ENCODE assay signal across 8 cellular contexts in the genomic region with DNA sequence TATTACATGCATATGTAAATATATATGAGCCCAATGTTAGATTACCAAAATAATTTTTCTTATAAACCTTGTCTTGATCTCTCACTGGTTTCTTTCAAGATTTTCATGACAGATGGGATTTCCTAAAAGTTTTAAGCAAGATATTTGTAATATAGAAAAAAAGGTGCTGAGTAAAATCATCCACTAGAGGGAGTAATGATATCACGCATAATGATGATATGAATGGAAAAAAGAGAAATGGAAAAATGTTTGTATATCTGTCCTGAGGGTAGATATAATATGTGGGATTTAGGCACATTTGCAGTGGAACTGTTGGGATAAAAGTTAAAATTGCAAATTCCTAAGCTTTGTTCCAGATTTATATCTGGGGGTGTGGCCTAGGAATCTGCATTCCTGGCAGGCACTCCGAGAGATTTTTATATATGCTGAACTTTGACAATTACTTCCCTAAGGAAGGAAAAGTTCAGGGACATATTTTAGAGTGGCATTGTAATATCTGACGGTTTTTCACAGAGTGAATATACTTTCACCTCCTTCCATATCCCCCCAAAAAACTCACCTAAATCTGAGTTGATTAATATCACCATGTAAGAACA.
DNase-seq lines count a peak whose midpoint lies in the region; ATAC-seq, FAIRE-seq and TF ChIP-seq lines count a peak whose summit lies in the region.

No MANE protein-coding gene starts in this region.

- ATAC-seq in K562 (peak; percentile 50; the same call in 1 of the 3 replicates), HG02870 (IDR thresholded peaks at IDR 0.05; ENCODE audit: unreplicated experiment) (no peak), GM18907 (IDR thresholded peaks at IDR 0.05; ENCODE audit: unreplicated experiment) (no peak)

- peak; percentile 66 for DNase-seq in NAMALWA (ENCODE audit: low spot score)
- DNase-seq in K562 (ENCODE audit: extremely low read depth in 1 of 4, low spot score in 3 of 4), result peak in 1 of 4 experiments; percentile 19
- peak; percentile 33 for DNase-seq in mesenchymal stem cell
- DNase-seq in lower leg skin (ENCODE audit: low spot score in 2 of 2), result no peak
- DNase-seq in activated CD4-positive, alpha-beta T cell treated with anti-CD3 and anti-CD28 coated beads, Interleukin-2, amount 10 ng/mL, durations not matched to agents 7 days and 5 days, result no peak

- CTCF ChIA-PET in K562 (lab: Yijun Ruan, JAX; ENCODE audit: low intra/inter-chr PET ratio), result no interaction called here
- CTCF ChIA-PET in activated CD4-positive, alpha-beta T cell treated with anti-CD3 and anti-CD28 coated beads, Interleukin-2, amount 10 ng/mL, durations not matched to agents 7 days and 5 days (lab: Charles Lee), result interaction anchor here (1.3 to 1.6 kb wide), 2 partner anchors 12 kb away, joined by 3 to 8 read pairs; no protein-coding TSS in a partner anchor

- H4K91ac ChIP-seq in mesenchymal stem cell (ENCODE audit: low read length), result no peak overlapping the region

- no peak overlapping the region for H3K27ac Mint-ChIP-seq in activated CD4-positive, alpha-beta T cell treated with anti-CD3 and anti-CD28 coated beads, Interleukin-2, amount 10 ng/mL, durations not matched to agents 7 days and 5 days

- TF ChIP-seq CTCF in K562 (IDR thresholded peaks at IDR 0.05 in 2 of 3, conservative IDR thresholded peaks at IDR 0.05 in 1 of 3; ENCODE audit: insufficient read depth in 2 of 3, low read depth in 1 of 3, low read length in 3 of 3) (peak; percentile 38 to 70 (median 38); a peak in 4 of 6 replicates), lower leg skin (IDR thresholded peaks at IDR 0.05) (no peak)

- POLR2A ChIA-PET in K562 (lab: Yijun Ruan, JAX), result no interaction called here
- POLR2A ChIA-PET in activated CD4-positive, alpha-beta T cell treated with anti-CD3 and anti-CD28 coated beads, Interleukin-2, amount 10 ng/mL, durations not matched to agents 7 days and 5 days (lab: Charles Lee), result no interaction called here

- no peak overlapping the region for H2BK120ac ChIP-seq in mesenchymal stem cell (ENCODE audit: low read depth, low read length)

- no peak overlapping the region for H3K18ac ChIP-seq in mesenchymal stem cell (ENCODE audit: low read depth in 1 of 2, low read length in 2 of 2)

- H2BK15ac ChIP-seq in mesenchymal stem cell (ENCODE audit: low read depth, poor library complexity, severe bottlenecking), result no peak overlapping the region

- 5% methylated on average over 3 of the region's 3 CpGs for WGBS in K562 (ENCODE audit: insufficient coverage, low coverage, missing lambda C conversion rate)
- WGBS in mesenchymal stem cell, result 5% methylated on average over 1 of the region's 3 CpGs
- 17 to 18% methylated on average over 3 of the region's 3 CpGs for WGBS in lower leg skin, 2 donors

- H3K4me3 Mint-ChIP-seq in activated CD4-positive, alpha-beta T cell treated with anti-CD3 and anti-CD28 coated beads, Interleukin-2, amount 10 ng/mL, durations not matched to agents 7 days and 5 days, result no peak overlapping the region

- H3K27me3 Mint-ChIP-seq in activated CD4-positive, alpha-beta T cell treated with anti-CD3 and anti-CD28 coated beads, Interleukin-2, amount 10 ng/mL, durations not matched to agents 7 days and 5 days, result no peaks in the 10 kb centered on the region

- no peaks in the 10 kb centered on the region for H3K9me3 Mint-ChIP-seq in activated CD4-positive, alpha-beta T cell treated with anti-CD3 and anti-CD28 coated beads, Interleukin-2, amount 10 ng/mL, durations not matched to agents 7 days and 5 days

- TF ChIP-seq POLR2A in K562 (conservative IDR thresholded peaks at IDR 0.05) (no peak), lower leg skin (IDR thresholded peaks at IDR 0.05) (no peak)

- peak; percentile 49 to 59 for TF ChIP-seq RAD21 in K562 (CRISPR knock-in tag; conservative IDR thresholded peaks at IDR 0.05 in 1 of 2, IDR thresholded peaks at IDR 0.05 in 1 of 2)

- H3K36me3 Mint-ChIP-seq in activated CD4-positive, alpha-beta T cell treated with anti-CD3 and anti-CD28 coated beads, Interleukin-2, amount 10 ng/mL, durations not matched to agents 7 days and 5 days (ENCODE audit: low read depth), result no peaks in the 10 kb centered on the region

- H3K4me3 ChIP-seq in K562, result no peak overlapping the region
- no peak overlapping the region for H3K4me3 ChIP-seq in mesenchymal stem cell (ENCODE audit: insufficient read depth in 1 of 2, low read depth in 1 of 2, low read length in 2 of 2)
- H3K4me3 ChIP-seq in lower leg skin (ENCODE audit: low read depth, poor library complexity, severe bottlenecking), result no peak overlapping the region

- no peaks in the 10 kb centered on the region for H3K79me2 ChIP-seq in K562 (ENCODE audit: control insufficient read depth, insufficient read depth, low read length)

- BruUV-seq in K562 (replicated peaks; lab: Mats Ljungman, UMichigan), result no TSS peak

- no peak overlapping the region for H3K4ac ChIP-seq in mesenchymal stem cell (ENCODE audit: low read depth in 1 of 2, low read length in 2 of 2)

- H3K27me3 ChIP-seq in K562 (ENCODE audit: control insufficient read depth in 2 of 2, insufficient read depth in 2 of 2, low read length in 2 of 2), result no peaks in the 10 kb centered on the region
- H3K27me3 ChIP-seq in mesenchymal stem cell (ENCODE audit: control insufficient read depth in 1 of 2, insufficient read depth in 1 of 2, low read length in 2 of 2), result no peaks in the 10 kb centered on the region

- no peak overlapping the region for H3K23ac ChIP-seq in mesenchymal stem cell (ENCODE audit: low read length in 2 of 2)

- H2AK5ac ChIP-seq in mesenchymal stem cell (ENCODE audit: low read length, severe bottlenecking), result no peak overlapping the region

- H3K4me2 ChIP-seq in K562 (ENCODE audit: insufficient read depth, low read length) (no peak overlapping the region), mesenchymal stem cell (ENCODE audit: low read length, poor library complexity, severe bottlenecking) (no peak overlapping the region)

- H4K20me1 ChIP-seq in K562 (replicated peaks; ENCODE audit: control insufficient read depth, insufficient read depth, low read length), result no peaks in the 10 kb centered on the region

- no peak overlapping the region for H4K8ac ChIP-seq in mesenchymal stem cell (ENCODE audit: low read length)

- no peak overlapping the region for H2BK5ac ChIP-seq in mesenchymal stem cell (ENCODE audit: low read depth, low read length, poor library complexity, severe bottlenecking)

- FAIRE-seq in G401.6 (lab: Jason Lieb, UNC) (peak; percentile 90), K562 (lab: Jason Lieb, UNC) (no peak)

- H3K9me1 ChIP-seq in K562 (ENCODE audit: control insufficient read depth, insufficient read depth, low read length), result no peaks in the 10 kb centered on the region

- in situ Hi-C loops in K562 (cut with MboI), result loop anchor here (25.0 kb wide), 1 partner anchor 1182 kb away; no protein-coding TSS in a partner anchor

- no peak overlapping the region for H3K14ac ChIP-seq in mesenchymal stem cell (ENCODE audit: low read length in 2 of 2)

- H2BK12ac ChIP-seq in mesenchymal stem cell (ENCODE audit: low read length in 2 of 2), result no peak overlapping the region

- H3K4me1 ChIP-seq in K562 (replicated peaks in 1 of 2; ENCODE audit: control insufficient read depth in 2 of 2, insufficient read depth in 2 of 2, low read length in 2 of 2) (no peaks in the 10 kb centered on the region), mesenchymal stem cell (ENCODE audit: control insufficient read depth, insufficient read depth, low read depth, low read length) (no peaks in the 10 kb centered on the region)

- H3K79me1 ChIP-seq in mesenchymal stem cell (replicated peaks; ENCODE audit: low read length, poor library complexity, severe bottlenecking), result no peaks in the 10 kb centered on the region

- no peak for TF ChIP-seq EP300 in K562 (IDR thresholded peaks at IDR 0.05; ENCODE audit: low read length)

- H3K36me3 ChIP-seq in K562 (ENCODE audit: control insufficient read depth, insufficient read depth, low read length), result no peaks in the 10 kb centered on the region
- no peaks in the 10 kb centered on the region for H3K36me3 ChIP-seq in mesenchymal stem cell (ENCODE audit: control insufficient read depth in 1 of 2, insufficient read depth in 2 of 2, low read depth in 1 of 2, low read length in 2 of 2)

- no peaks in the 10 kb centered on the region for H3K9me3 ChIP-seq in K562 (replicated peaks; ENCODE audit: control insufficient read depth, insufficient read depth, low read depth, low read length)
- no peaks in the 10 kb centered on the region for H3K9me3 ChIP-seq in mesenchymal stem cell (ENCODE audit: control insufficient read depth, low read length)

- no peak overlapping the region for H2AFZ ChIP-seq in K562 (ENCODE audit: low read depth, low read length)
- H2AFZ ChIP-seq in mesenchymal stem cell (ENCODE audit: low read depth, low read length), result no peak overlapping the region

- H3K9ac ChIP-seq in K562 (ENCODE audit: insufficient read depth in 1 of 2, low read depth in 2 of 2, low read length in 2 of 2) (no peak overlapping the region), mesenchymal stem cell (ENCODE audit: low read length) (no peak overlapping the region)

- H3K27ac ChIP-seq in K562 (ENCODE audit: extremely low read depth, low read depth, low read length) (no peak overlapping the region), mesenchymal stem cell (ENCODE audit: low read length, poor library complexity, severe bottlenecking) (no peak overlapping the region)

- intact Hi-C loops in K562 (cut with micrococcal nuclease), result loop anchor here (1.0 to 10.0 kb wide), 5 partner anchors 126 to 1442 kb away; no protein-coding TSS in a partner anchor
- intact Hi-C loops in lower leg skin (cut with DNase I; ENCODE audit: low total_unique reads), result loop anchor here (10.0 kb wide), 1 partner anchor 1190 kb away; no protein-coding TSS in a partner anchor

- H3K4me1 Mint-ChIP-seq in activated CD4-positive, alpha-beta T cell treated with anti-CD3 and anti-CD28 coated beads, Interleukin-2, amount 10 ng/mL, durations not matched to agents 7 days and 5 days, result peaks cover 30% of the 10 kb centered on the region

TF ChIP-seq in K562, 482 proteins besides CTCF, POLR2A, EP300 and RAD21:
- TF ChIP-seq, protein P1, sequence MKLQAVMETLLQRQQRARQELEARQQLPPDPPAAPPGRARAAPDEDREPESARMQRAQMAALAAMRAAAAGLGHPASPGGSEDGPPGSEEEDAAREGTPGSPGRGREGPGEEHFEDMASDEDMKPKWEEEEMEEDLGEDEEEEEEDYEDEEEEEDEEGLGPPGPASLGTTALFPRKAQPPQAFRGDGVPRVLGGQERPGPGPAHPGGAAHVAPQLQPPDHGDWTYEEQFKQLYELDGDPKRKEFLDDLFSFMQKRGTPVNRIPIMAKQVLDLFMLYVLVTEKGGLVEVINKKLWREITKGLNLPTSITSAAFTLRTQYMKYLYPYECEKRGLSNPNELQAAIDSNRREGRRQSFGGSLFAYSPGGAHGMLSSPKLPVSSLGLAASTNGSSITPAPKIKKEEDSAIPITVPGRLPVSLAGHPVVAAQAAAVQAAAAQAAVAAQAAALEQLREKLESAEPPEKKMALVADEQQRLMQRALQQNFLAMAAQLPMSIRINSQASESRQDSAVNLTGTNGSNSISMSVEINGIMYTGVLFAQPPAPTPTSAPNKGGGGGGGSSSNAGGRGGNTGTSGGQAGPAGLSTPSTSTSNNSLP (IDR thresholded peaks at IDR 0.05; ENCODE audit: borderline replicate concordance, low read depth, low read length), result 0 out of 2 replicates have a peak, but pooled peaks have one; percentile 44
- TF ChIP-seq ZNF316 (IDR thresholded peaks at IDR 0.05) (0 out of 2 replicates have a peak, but pooled peaks have one; percentile 1), CHCHD3 (CRISPR knock-in tag; IDR thresholded peaks at IDR 0.05) (no peak)

Comparison
In these comparisons a context has a peak if more than half of its experiments do, and no peak if none do; other contexts are left out.
1. DNase-seq: peak in NAMALWA (single experiment) and mesenchymal stem cell (single experiment); none in lower leg skin (0 of 2) and activated CD4-positive, alpha-beta T cell treated with anti-CD3 and anti-CD28 coated beads, Interleukin-2, amount 10 ng/mL, durations not matched to agents 7 days and 5 days (single experiment).
2. CTCF ChIP-seq: peak in K562 (3 of 3); none in lower leg skin (0 of 3).